Comparison of ENCODE assay signal across 14 cellular contexts in the genomic region with DNA sequence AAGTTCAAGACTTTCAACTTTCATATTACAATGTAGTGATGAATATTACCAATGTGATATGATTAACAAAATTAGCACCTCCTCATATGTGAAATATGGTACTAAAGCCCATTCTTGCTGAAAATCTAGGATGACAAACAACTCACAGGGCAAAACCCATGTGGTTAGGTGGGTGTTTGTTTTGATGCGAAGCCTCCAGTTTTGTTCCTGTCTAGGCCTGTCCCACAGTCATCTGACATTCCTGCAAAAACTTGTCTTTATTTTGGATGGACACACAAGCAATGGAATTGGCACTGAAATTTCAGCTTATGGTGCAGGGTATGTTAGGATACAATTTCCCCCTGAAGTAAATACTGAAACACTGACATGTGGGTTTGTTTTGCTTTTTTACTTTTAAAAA.
"Had no signal": no experiment of that assay in that cellular context is flagged by ENCODE, and none has a peak within 500 bp of the region (broad histone marks: within the 10 kb centered on the region; RNA-seq: fewer than 3 reads in every experiment).

No MANE protein-coding gene starts in this region.

- H3K4me3 ChIP-seq: left lung, sigmoid colon, thoracic aorta, uterus had no signal

- H3K4me3 Mint-ChIP-seq: activated naive CD4-positive, alpha-beta T cell treated with anti-CD3 and anti-CD28 coated beads, Interleukin-2, amount 10 ng/mL, durations not matched to agents 7 days and 5 days; dendritic cell treated with granulocyte-macrophage colony-stimulating factor and Interleukin-4, amounts not matched to agents 40 ng/mL and 50 ng/mL, for 4 days; nephron progenitor cell; stimulated activated naive CD8-positive, alpha-beta T cell treated with anti-CD3 and anti-CD28 coated beads, Interleukin-15, amount 100 ng/mL, for 72 hours had no signal

- H3K9me3 Mint-ChIP-seq: activated naive CD4-positive, alpha-beta T cell treated with anti-CD3 and anti-CD28 coated beads, Interleukin-2, amount 10 ng/mL, durations not matched to agents 7 days and 5 days; activated T-helper 2 cell treated with anti-CD3 and anti-CD28 coated beads, Interferon-gamma antibody, Interleukin-2, Interleukin-4, amounts not matched to agents 10 μg/mL and 5 μg/mL and 100 μg/mL, durations not matched to agents 14 hours and 24 hours and 36 hours; dendritic cell treated with granulocyte-macrophage colony-stimulating factor and Interleukin-4, amounts not matched to agents 40 ng/mL and 50 ng/mL, for 4 days; nephron progenitor cell; stimulated activated naive CD8-positive, alpha-beta T cell treated with anti-CD3 and anti-CD28 coated beads, Interleukin-15, amount 100 ng/mL, for 72 hours had no signal

- H3K9me3 ChIP-seq: left lung, sigmoid colon, thoracic aorta, uterus had no signal

- H3K27ac Mint-ChIP-seq: activated naive CD4-positive, alpha-beta T cell treated with anti-CD3 and anti-CD28 coated beads, Interleukin-2, amount 10 ng/mL, durations not matched to agents 7 days and 5 days; activated T-helper 2 cell treated with anti-CD3 and anti-CD28 coated beads, Interferon-gamma antibody, Interleukin-2, Interleukin-4, amounts not matched to agents 10 μg/mL and 5 μg/mL and 100 μg/mL, durations not matched to agents 14 hours and 24 hours and 36 hours; dendritic cell treated with granulocyte-macrophage colony-stimulating factor and Interleukin-4, amounts not matched to agents 40 ng/mL and 50 ng/mL, for 4 days; nephron progenitor cell had no signal

- ATAC-seq: activated CD4-positive, CD25-positive, alpha-beta regulatory T cell treated with anti-CD3 and anti-CD28 coated beads, Interleukin-2, amount 50 U/mL, for 24 hours; left lung; stimulated activated naive CD8-positive, alpha-beta T cell treated with anti-CD3 and anti-CD28 coated beads, Interleukin-15, amount 100 ng/mL, for 72 hours had no signal

- H3K36me3 Mint-ChIP-seq: activated naive CD4-positive, alpha-beta T cell treated with anti-CD3 and anti-CD28 coated beads, Interleukin-2, amount 10 ng/mL, durations not matched to agents 7 days and 5 days had no signal

- H3K36me3 ChIP-seq: left lung, sigmoid colon, thoracic aorta, uterus had no signal

- H3K27me3 ChIP-seq: left lung, sigmoid colon, uterus had no signal

- DNase-seq: activated naive CD4-positive, alpha-beta T cell treated with anti-CD3 and anti-CD28 coated beads, Interleukin-2, amount 10 ng/mL, durations not matched to agents 7 days and 5 days; foreskin melanocyte; head of caudate nucleus; left lung; mesendoderm; nephron progenitor cell; sigmoid colon; stimulated activated CD4-positive, alpha-beta T cell treated with anti-CD3 and anti-CD28 coated beads, Interleukin-4, amount 100 ng/mL, for 1 hour; stimulated activated naive CD8-positive, alpha-beta T cell treated with anti-CD3 and anti-CD28 coated beads, Interleukin-15, amount 100 ng/mL, for 72 hours; uterus had no signal

- H3K27ac ChIP-seq: left lung, sigmoid colon, thoracic aorta, uterus had no signal
